ENCODE assay signal across 13 cellular contexts in the genomic region with DNA sequence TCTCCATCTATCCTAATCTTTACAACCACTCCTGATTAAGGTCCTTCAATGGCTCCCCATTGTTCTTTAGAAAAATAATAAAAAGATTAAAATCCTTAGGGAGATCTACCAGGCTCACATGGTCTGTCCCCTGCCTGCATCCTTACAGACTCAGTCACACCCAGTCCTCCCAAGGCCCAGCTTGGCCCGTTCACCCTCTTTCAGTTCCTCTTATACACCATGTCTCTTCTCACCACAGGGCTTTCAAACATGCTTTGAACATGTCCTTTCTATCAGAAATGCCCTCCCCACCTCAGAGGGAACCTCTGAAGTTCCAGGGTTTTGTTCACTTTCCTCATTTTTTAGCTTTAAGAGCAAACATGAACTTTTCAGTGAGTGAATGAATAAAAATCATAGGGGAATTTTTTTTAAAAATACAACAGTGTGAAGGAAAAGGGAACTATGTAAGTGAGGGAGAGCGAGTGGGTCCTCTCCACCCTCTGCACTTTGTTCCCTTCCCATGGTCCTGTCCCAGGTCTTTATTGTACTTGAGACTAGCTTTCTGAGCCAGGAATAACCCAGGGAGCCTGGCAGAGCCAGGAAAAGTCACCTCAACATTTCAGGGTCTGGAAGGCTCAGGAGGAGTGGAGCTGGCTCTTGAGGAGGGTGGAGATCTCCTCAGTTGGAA. TPM values are rescaled to one million over a fixed set of nuclear protein-coding genes. Genes with fewer than 3 reads are reported as not detected.
DNase-seq lines count a peak whose midpoint lies in the region; ATAC-seq and TF ChIP-seq lines count a peak whose summit lies in the region.
"Had no signal": no experiment of that assay in that cellular context is flagged by ENCODE, and none has a peak within 500 bp of the region (broad histone marks: within the 10 kb centered on the region; RNA-seq: fewer than 3 reads in every experiment).

No MANE protein-coding gene starts in this region.

- H3K36me3 Mint-ChIP-seq in effector memory CD8-positive, alpha-beta T cell (ENCODE audit: insufficient read depth), result no peaks in the 10 kb centered on the region

- no peak for TF ChIP-seq EP300 in sigmoid colon (IDR thresholded peaks at IDR 0.05)

- no peak for TF ChIP-seq POLR2A in sigmoid colon (IDR thresholded peaks at IDR 0.05)

- H3K4me3 ChIP-seq in sigmoid colon, result no peak overlapping the region
- H3K4me3 ChIP-seq: right lobe of liver had no signal

- no peaks in the 10 kb centered on the region for H3K9me3 ChIP-seq in sigmoid colon
- H3K9me3 ChIP-seq: right lobe of liver had no signal

- TF ChIP-seq CTCF in sigmoid colon (IDR thresholded peaks at IDR 0.05), result no peak

- H3K27ac ChIP-seq in sigmoid colon, result no peak overlapping the region
- H3K27ac ChIP-seq: right lobe of liver had no signal

- no peak overlapping the region for H3K27ac Mint-ChIP-seq in effector memory CD8-positive, alpha-beta T cell
- H3K27ac Mint-ChIP-seq: endodermal cell had no signal

- H3K4me1 ChIP-seq in sigmoid colon, result no peaks in the 10 kb centered on the region
- H3K4me1 ChIP-seq: right lobe of liver had no signal

- DNase-seq in HCEC 1CT, result no peak
- DNase-seq in sigmoid colon, result no peak
- no peak for DNase-seq in GF-D8 (lab: John Stamatoyannopoulos, UW)
- DNase-seq in effector memory CD8-positive, alpha-beta T cell, result no peak
- DNase-seq: endodermal cell, right lobe of liver had no signal

- H3K36me3 ChIP-seq in sigmoid colon, result no peaks in the 10 kb centered on the region
- H3K36me3 ChIP-seq: right lobe of liver had no signal

- intact Hi-C loops in sigmoid colon (cut with DNase I), result no loop called here

- H3K27me3 Mint-ChIP-seq in effector memory CD8-positive, alpha-beta T cell, result peaks cover 6% of the 10 kb centered on the region in 2 donors

- peak; percentile 98 for ATAC-seq in GM18499 (IDR thresholded peaks at IDR 0.05; ENCODE audit: insufficient read depth, unreplicated experiment)
- peak; percentile 92 for ATAC-seq in GM19455 (IDR thresholded peaks at IDR 0.05; ENCODE audit: unreplicated experiment)
- peak; percentile 98 for ATAC-seq in HG02938 (IDR thresholded peaks at IDR 0.05; ENCODE audit: unreplicated experiment)
- ATAC-seq in HG03575 (IDR thresholded peaks at IDR 0.05; ENCODE audit: extremely low read depth, insufficient number of reproducible peaks, low FRiP score, unreplicated experiment), result peak; percentile 95
- no peak for ATAC-seq in effector memory CD8-positive, alpha-beta T cell (replicated peaks)
- ATAC-seq: right lobe of liver had no signal

- H3K4me1 Mint-ChIP-seq in effector memory CD8-positive, alpha-beta T cell (ENCODE audit: low read depth in 2 of 2), result no peaks in the 10 kb centered on the region

- H3K4me3 Mint-ChIP-seq in effector memory CD8-positive, alpha-beta T cell, result no peak overlapping the region
- H3K4me3 Mint-ChIP-seq: endodermal cell had no signal

- 34 to 50% methylated on average over 2 of the region's 2 CpGs for WGBS in sigmoid colon, 2 donors

- no peaks in the 10 kb centered on the region for H3K27me3 ChIP-seq in sigmoid colon
- H3K27me3 ChIP-seq: right lobe of liver had no signal

- no peaks in the 10 kb centered on the region for H3K9me3 Mint-ChIP-seq in effector memory CD8-positive, alpha-beta T cell
- H3K9me3 Mint-ChIP-seq: endodermal cell had no signal

RNA-seq across cellular contexts. Expression of a gene that starts 55.3 kb away (rescaled TPM):
- not detected for total RNA-seq in sigmoid colon
- under 1 TPM in 1 of 3 donors, not detected in 2; 0.01 TPM for polyA plus RNA-seq in sigmoid colon
- total RNA-seq: activated CD8-positive, alpha-beta memory T cell treated with anti-CD3 and anti-CD28 coated beads for 36 hours; mononuclear cell; right lobe of liver had no signal
- polyA plus RNA-seq: BJ had no signal
